15 cellular contexts compared by ENCODE assay signal in the genomic region with DNA sequence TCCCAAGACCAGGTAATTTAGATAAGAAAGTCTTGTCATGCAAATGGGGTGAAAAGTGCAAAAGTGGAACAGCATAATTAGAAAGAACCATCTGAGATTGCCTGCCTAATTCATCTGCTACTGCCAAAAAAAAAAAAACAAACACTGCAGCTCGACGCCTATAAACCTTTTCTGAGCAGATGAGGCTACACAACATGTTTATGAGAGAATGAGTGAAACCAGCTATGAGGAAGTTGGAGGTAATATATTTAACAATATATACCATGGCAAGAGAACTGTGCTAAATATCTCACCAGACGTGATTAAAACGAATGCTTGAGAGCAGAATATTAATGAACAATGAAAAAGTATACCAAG. TPM values are rescaled to one million over a fixed set of nuclear protein-coding genes. Genes with fewer than 3 reads are reported as not detected.
A peak's percentile ranks its signal among the peaks of the same experiment; 100 is the strongest.
DNase-seq lines count a peak whose midpoint lies in the region; ATAC-seq and TF ChIP-seq lines count a peak whose summit lies in the region.
"Had no signal": no experiment of that assay in that cellular context is flagged by ENCODE, and none has a peak within 500 bp of the region (broad histone marks: within the 10 kb centered on the region; RNA-seq: fewer than 3 reads in every experiment).

No MANE protein-coding gene starts in this region.

- CTCF ChIA-PET in MCF 10A (lab: Yijun Ruan, JAX) = interaction anchor here (0.5 to 1.4 kb wide), 9 partner anchors 9 to 994 kb away, joined by 3 to 9 read pairs (median 3); no protein-coding TSS in a partner anchor

- WGBS in stomach, 5 donors = 51 to 72% (median 64%) methylated on average over 4 of the region's 4 CpGs
- 81% methylated on average over 4 of the region's 4 CpGs for WGBS in right cardiac atrium

- no peak for DNase-seq in MCF 10A (ENCODE audit: unreplicated experiment)
- DNase-seq in stomach = no peak
- DNase-seq in naive thymus-derived CD8-positive, alpha-beta T cell = no peak
- DNase-seq in GM20000 (ENCODE audit: low spot score) = no peak
- no peak for DNase-seq in SKM-1 (lab: John Stamatoyannopoulos, UW; ENCODE audit: unreplicated experiment)
- DNase-seq in right cardiac atrium = no peak
- DNase-seq: activated CD4-positive, CD25-positive, alpha-beta regulatory T cell; activated naive CD8-positive, alpha-beta T cell treated with anti-CD3 and anti-CD28 coated beads, Interleukin-2, amount 50 U/mL, for 24 hours; C1 segment of cervical spinal cord; mesendoderm; NCI-H2081 treated with DMSO at 0.1 percent for 48 hours; pancreas had no signal

- peaks cover 0 to 30% (median 19%) of the 10 kb centered on the region in 4 donors for H3K4me1 ChIP-seq in stomach
- peaks cover 3% of the 10 kb centered on the region for H3K4me1 ChIP-seq in right cardiac atrium (ENCODE audit: control insufficient read depth, insufficient read depth, low read length)
- H3K4me1 ChIP-seq: pancreas had no signal

- H3K27me3 Mint-ChIP-seq in MCF 10A (ENCODE audit: insufficient read depth, unreplicated experiment) = no peaks in the 10 kb centered on the region
- peaks cover 6 to 14% (median 8%) of the 10 kb centered on the region in 5 donors for H3K27me3 Mint-ChIP-seq in naive thymus-derived CD8-positive, alpha-beta T cell

- H3K9me3 ChIP-seq in stomach (no peaks in the 10 kb centered on the region), right cardiac atrium (ENCODE audit: control insufficient read depth, low read length) (no peaks in the 10 kb centered on the region)
- H3K9me3 ChIP-seq: pancreas had no signal

- peaks cover 27% of the 10 kb centered on the region for H3K4me1 Mint-ChIP-seq in MCF 10A (ENCODE audit: insufficient read depth, unreplicated experiment)
- no peaks in the 10 kb centered on the region for H3K4me1 Mint-ChIP-seq in naive thymus-derived CD8-positive, alpha-beta T cell
- H3K4me1 Mint-ChIP-seq: activated naive CD8-positive, alpha-beta T cell treated with anti-CD3 and anti-CD28 coated beads, Interleukin-2, amount 50 U/mL, for 24 hours had no signal

- TF ChIP-seq CTCF in MCF 10A (IDR thresholded peaks at IDR 0.05; ENCODE audit: unreplicated experiment) (no peak), stomach (IDR thresholded peaks at IDR 0.05) (no peak), GM20000 (IDR thresholded peaks at IDR 0.05; ENCODE audit: extremely low read depth, missing control alignments) (no peak)

- peaks cover 7% of the 10 kb centered on the region for H3K36me3 Mint-ChIP-seq in MCF 10A (ENCODE audit: insufficient read depth, unreplicated experiment)
- no peaks in the 10 kb centered on the region for H3K36me3 Mint-ChIP-seq in naive thymus-derived CD8-positive, alpha-beta T cell

- H3K36me3 ChIP-seq in stomach = peaks cover 0 to 39% (median 7%) of the 10 kb centered on the region in 4 donors
- H3K36me3 ChIP-seq: pancreas had no signal

- peak overlapping the region; percentile 60 for H3K27ac Mint-ChIP-seq in MCF 10A (ENCODE audit: low read depth, unreplicated experiment)
- H3K27ac Mint-ChIP-seq in naive thymus-derived CD8-positive, alpha-beta T cell = no peak overlapping the region
- H3K27ac Mint-ChIP-seq: activated naive CD8-positive, alpha-beta T cell treated with anti-CD3 and anti-CD28 coated beads, Interleukin-2, amount 50 U/mL, for 24 hours had no signal

- intact Hi-C loops in MCF 10A (cut with micrococcal nuclease) (no loop called here), stomach (cut with DNase I; ENCODE audit: low total_unique reads) (no loop called here), right cardiac atrium (cut with DNase I) (no loop called here)

- H3K9me3 Mint-ChIP-seq in MCF 10A (ENCODE audit: unreplicated experiment) = no peaks in the 10 kb centered on the region
- peaks cover 0 to 5% (median 0%) of the 10 kb centered on the region in 9 donors for H3K9me3 Mint-ChIP-seq in naive thymus-derived CD8-positive, alpha-beta T cell
- H3K9me3 Mint-ChIP-seq: activated naive CD8-positive, alpha-beta T cell treated with anti-CD3 and anti-CD28 coated beads, Interleukin-2, amount 50 U/mL, for 24 hours had no signal

- no TSS peak for BruUV-seq in MCF 10A (replicated peaks; lab: Mats Ljungman, UMichigan)

- H3K4me3 ChIP-seq in stomach (no peak overlapping the region), right cardiac atrium (ENCODE audit: low read length) (no peak overlapping the region)
- H3K4me3 ChIP-seq: pancreas had no signal

- TF ChIP-seq EP300 in stomach (IDR thresholded peaks at IDR 0.05) = no peak

- POLR2A ChIA-PET in MCF 10A (lab: Yijun Ruan, JAX) = interaction anchor here (0.6 to 1.4 kb wide), 6 partner anchors 9 to 107 kb away, joined by 3 to 6 read pairs (median 3); no protein-coding TSS in a partner anchor
- POLR2A ChIA-PET in naive thymus-derived CD8-positive, alpha-beta T cell (lab: Charles Lee) = no interaction called here

- H3K27me3 ChIP-seq in stomach = no peaks in the 10 kb centered on the region
- H3K27me3 ChIP-seq in right cardiac atrium (ENCODE audit: control insufficient read depth, insufficient read depth) = no peaks in the 10 kb centered on the region
- H3K27me3 ChIP-seq: pancreas had no signal

- H3K27ac ChIP-seq in stomach (peak overlapping the region in 4 of 5 donors; percentile 63 to 76 (median 66)), right cardiac atrium (ENCODE audit: low read length) (no peak overlapping the region)
- H3K27ac ChIP-seq: KMS-11, pancreas had no signal

- peak overlapping the region; percentile 12 for H3K4me3 Mint-ChIP-seq in MCF 10A (ENCODE audit: unreplicated experiment)
- no peak overlapping the region for H3K4me3 Mint-ChIP-seq in naive thymus-derived CD8-positive, alpha-beta T cell
- H3K4me3 Mint-ChIP-seq: activated naive CD8-positive, alpha-beta T cell treated with anti-CD3 and anti-CD28 coated beads, Interleukin-2, amount 50 U/mL, for 24 hours had no signal

- no peak for TF ChIP-seq POLR2A in stomach (IDR thresholded peaks at IDR 0.05)

- peak; percentile 11 for ATAC-seq in GM19025 (IDR thresholded peaks at IDR 0.05; ENCODE audit: low read depth, unreplicated experiment)
- ATAC-seq in HG02884 (IDR thresholded peaks at IDR 0.05; ENCODE audit: unreplicated experiment) = peak; percentile 28
- ATAC-seq in naive thymus-derived CD8-positive, alpha-beta T cell = no peak
- no peak for ATAC-seq in right cardiac atrium
- ATAC-seq: activated naive CD8-positive, alpha-beta T cell treated with anti-CD3 and anti-CD28 coated beads, Interleukin-2, amount 50 U/mL, for 24 hours had no signal

RNA-seq across cellular contexts. Expression of a gene that starts 50.0 kb away (rescaled TPM):
- total RNA-seq in MCF 10A (2022) (0.72 TPM in 1 of 2 replicates, not detected in the other), stomach (100 to 1,000 TPM in 2 of 5 donors, 10 to 100 TPM in 3; 39.1 to 324 (median 56.1) TPM), right cardiac atrium (10 to 100 TPM; 32.0 to 45.8 (median 33.4) TPM)
- polyA plus RNA-seq in stomach (10 to 100 TPM in 2 of 3 donors, 1 to 10 TPM in 1; 9.7 to 18.5 (median 14.0) TPM), right cardiac atrium (24.2 TPM)
- not detected for total RNA-seq in naive thymus-derived CD8-positive, alpha-beta T cell
- polyA plus RNA-seq in naive thymus-derived CD8-positive, alpha-beta T cell = not detected

Comparison
In these comparisons a context has a peak if more than half of its experiments do, and no peak if none do; other contexts are left out.
1. ATAC-seq: peak in GM19025 (single experiment) and HG02884 (single experiment); none in naive thymus-derived CD8-positive, alpha-beta T cell (0 of 2) and right cardiac atrium (0 of 2).
2. RNA of a gene that starts 50.0 kb away (total RNA-seq): 39.1 to 324 TPM in stomach and 32.0 to 45.8 TPM in right cardiac atrium; 0.72 TPM in MCF 10A and not detected in naive thymus-derived CD8-positive, alpha-beta T cell; every median in the first group is over 10 times any median in the second.